18 cellular contexts compared by ENCODE assay signal in the genomic region with DNA sequence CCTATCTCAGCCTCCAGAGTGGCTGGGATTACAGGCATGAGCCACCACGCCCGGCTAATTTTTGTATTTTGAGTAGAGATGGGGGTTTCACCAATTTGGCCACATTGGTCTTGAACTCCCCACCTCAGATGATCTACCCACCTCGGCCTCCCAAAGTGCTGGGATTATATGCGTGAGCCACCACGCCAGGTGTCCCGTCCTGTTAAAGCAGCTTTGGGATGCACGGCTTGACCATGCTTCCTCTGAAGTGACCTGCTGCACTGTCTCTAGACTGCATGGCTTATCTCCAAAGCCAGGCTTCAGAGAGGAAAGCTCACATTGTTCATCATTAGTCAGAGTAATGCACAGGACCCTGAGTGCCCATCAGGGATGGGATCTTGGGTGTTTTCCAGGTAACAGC. TPM values are rescaled to one million over a fixed set of nuclear protein-coding genes. Genes with fewer than 3 reads are reported as not detected.
DNase-seq lines count a peak whose midpoint lies in the region; ATAC-seq and TF ChIP-seq lines count a peak whose summit lies in the region.
"Had no signal": no experiment of that assay in that cellular context is flagged by ENCODE, and none has a peak within 500 bp of the region (broad histone marks: within the 10 kb centered on the region; RNA-seq: fewer than 3 reads in every experiment).

No MANE protein-coding gene starts in this region.

- POLR2A ChIA-PET in SK-N-SH (lab: Yijun Ruan, JAX), result no interaction called here
- POLR2A ChIA-PET in naive thymus-derived CD8-positive, alpha-beta T cell (lab: Charles Lee), result interaction anchor here (0.9 to 7.5 kb wide), 7 partner anchors 12 to 96 kb away, joined by 3 to 108 read pairs (median 4); no protein-coding TSS in a partner anchor

- H2AFZ ChIP-seq in SK-N-SH (ENCODE audit: low read depth), result no peak overlapping the region
- H2AFZ ChIP-seq in GM23338, result no peak overlapping the region

- H3K27me3 Mint-ChIP-seq in GM23338 (ENCODE audit: insufficient read depth, low read depth, poor library complexity), result peaks cover 3% of the 10 kb centered on the region
- H3K27me3 Mint-ChIP-seq in activated naive CD8-positive, alpha-beta T cell, result no peaks in the 10 kb centered on the region
- H3K27me3 Mint-ChIP-seq in naive thymus-derived CD8-positive, alpha-beta T cell, result no peaks in the 10 kb centered on the region

- H3F3A ChIP-seq in SK-N-SH (replicated peaks; ENCODE audit: insufficient read depth), result no peaks in the 10 kb centered on the region
- no peaks in the 10 kb centered on the region for H3F3A ChIP-seq in GM23338 (replicated peaks; ENCODE audit: low read depth)

- H3K9ac ChIP-seq in SK-N-SH, result no peak overlapping the region

- no peak overlapping the region for H3K4me3 Mint-ChIP-seq in GM23338
- no peak overlapping the region for H3K4me3 Mint-ChIP-seq in activated naive CD8-positive, alpha-beta T cell
- H3K4me3 Mint-ChIP-seq in naive thymus-derived CD8-positive, alpha-beta T cell, result peak overlapping the region in 6 of 10 donors; percentile 43 to 78 (median 70)
- H3K4me3 Mint-ChIP-seq: brain, endodermal cell had no signal

- H3K36me3 Mint-ChIP-seq in GM23338 (ENCODE audit: low read depth), result peaks cover 14% of the 10 kb centered on the region; the same call in 2 of the 3 replicates
- peaks cover 22% of the 10 kb centered on the region for H3K36me3 Mint-ChIP-seq in activated naive CD8-positive, alpha-beta T cell
- H3K36me3 Mint-ChIP-seq in naive thymus-derived CD8-positive, alpha-beta T cell, result peaks cover 0 to 79% (median 13%) of the 10 kb centered on the region in 3 donors

- no peak overlapping the region for H3K4me2 ChIP-seq in SK-N-SH
- no peak overlapping the region for H3K4me2 ChIP-seq in GM23338

- H4K20me1 ChIP-seq in SK-N-SH (ENCODE audit: insufficient read depth) (no peaks in the 10 kb centered on the region), GM23338 (replicated peaks; ENCODE audit: insufficient read depth) (peaks cover 6% of the 10 kb centered on the region; the same call in 1 of the 2 replicates)

- H3K27ac Mint-ChIP-seq in GM23338, result no peak overlapping the region
- H3K27ac Mint-ChIP-seq in activated naive CD8-positive, alpha-beta T cell, result peak overlapping the region; percentile 100
- peak overlapping the region in 9 of 10 donors; percentile 88 to 98 (median 96) for H3K27ac Mint-ChIP-seq in naive thymus-derived CD8-positive, alpha-beta T cell

- TF ChIP-seq CTCF in SK-N-SH (IDR thresholded peaks at IDR 0.05), result no peak
- TF ChIP-seq CTCF in GM23338 (conservative IDR thresholded peaks at IDR 0.05; ENCODE audit: low read depth in 2 of 2), result no peak
- no peak for TF ChIP-seq CTCF in body of pancreas (IDR thresholded peaks at IDR 0.05)

- TF ChIP-seq EP300 in SK-N-SH (IDR thresholded peaks at IDR 0.05; ENCODE audit: borderline replicate concordance in 1 of 2, low read depth in 1 of 2, low read length in 1 of 2), result no peak; a peak in 1 of 4 replicates

- TF ChIP-seq POLR2A in body of pancreas (IDR thresholded peaks at IDR 0.05), result no peak

- H3K4me1 Mint-ChIP-seq in GM23338, result peaks cover 13% of the 10 kb centered on the region
- H3K4me1 Mint-ChIP-seq in activated naive CD8-positive, alpha-beta T cell (ENCODE audit: low read depth), result peaks cover 94% of the 10 kb centered on the region
- H3K4me1 Mint-ChIP-seq in naive thymus-derived CD8-positive, alpha-beta T cell, result peaks cover 54 to 98% (median 96%) of the 10 kb centered on the region in 4 donors
- H3K4me1 Mint-ChIP-seq: endodermal cell had no signal

- no peak overlapping the region for H3K4me3 ChIP-seq in SK-N-SH (ENCODE audit: low read depth in 2 of 2, low read length in 1 of 2)
- H3K4me3 ChIP-seq in GM23338, result no peak overlapping the region
- no peak overlapping the region for H3K4me3 ChIP-seq in body of pancreas
- H3K4me3 ChIP-seq: colonic mucosa, lung, skin epidermis, transverse colon had no signal

- H3K9me3 Mint-ChIP-seq in GM23338, result no peaks in the 10 kb centered on the region
- no peaks in the 10 kb centered on the region for H3K9me3 Mint-ChIP-seq in activated naive CD8-positive, alpha-beta T cell (ENCODE audit: low read depth)
- no peaks in the 10 kb centered on the region for H3K9me3 Mint-ChIP-seq in naive thymus-derived CD8-positive, alpha-beta T cell
- H3K9me3 Mint-ChIP-seq: brain, endodermal cell had no signal

- H3K36me3 ChIP-seq in SK-N-SH (replicated peaks in 1 of 2; ENCODE audit: control insufficient read depth in 1 of 2, insufficient read depth in 2 of 2, low read length in 1 of 2), result no peaks in the 10 kb centered on the region
- no peaks in the 10 kb centered on the region; the same call in 1 of the 2 replicates for H3K36me3 ChIP-seq in GM23338 (ENCODE audit: insufficient read depth)
- no peaks in the 10 kb centered on the region for H3K36me3 ChIP-seq in body of pancreas (replicated peaks in 1 of 2; ENCODE audit: insufficient read depth in 1 of 2, low read depth in 2 of 2)
- H3K36me3 ChIP-seq: colonic mucosa, transverse colon had no signal

- H3K79me2 ChIP-seq in SK-N-SH (ENCODE audit: insufficient read depth) (no peaks in the 10 kb centered on the region), GM23338 (replicated peaks; ENCODE audit: insufficient read depth) (peaks cover 42% of the 10 kb centered on the region)

- intact Hi-C loops in body of pancreas (cut with DNase I), result no loop called here

- H3K9me2 ChIP-seq in SK-N-SH (no peaks in the 10 kb centered on the region), GM23338 (ENCODE audit: insufficient read depth) (no peaks in the 10 kb centered on the region)

- DNase-seq in SK-N-SH, result no peak
- no peak for DNase-seq in GM23338 (ENCODE audit: low spot score)
- DNase-seq in naive thymus-derived CD8-positive, alpha-beta T cell, result no peak
- no peak for DNase-seq in body of pancreas
- no peak for DNase-seq in DMS114 treated with DMSO at 0.1 percent for 48 hours (lab: John Stamatoyannopoulos, UW; ENCODE audit: unreplicated experiment)
- DNase-seq: colonic mucosa; endodermal cell; KG1; NCI-H748 treated with DMSO at 0.1 percent for 48 hours; stimulated activated naive CD4-positive, alpha-beta T cell; transverse colon had no signal

- H3K27ac ChIP-seq in SK-N-SH (ENCODE audit: low read depth in 2 of 2, low read length in 1 of 2) (peak overlapping the region in 1 of 2 experiments; percentile 77; a peak in 2 of 4 replicates), GM23338 (ENCODE audit: low read depth) (peak overlapping the region; percentile 45; the same call in 1 of the 2 replicates), body of pancreas (no peak overlapping the region)
- H3K27ac ChIP-seq: 22Rv1, colonic mucosa, skin epidermis, transverse colon had no signal

- TF ChIP-seq RAD21 in SK-N-SH (IDR thresholded peaks at IDR 0.05; ENCODE audit: low read length), result no peak

- peaks cover 0 to 32% of the 10 kb centered on the region in 2 experiments; a peak in 1 of 4 replicates for H3K4me1 ChIP-seq in SK-N-SH (ENCODE audit: control insufficient read depth in 1 of 2, insufficient read depth in 2 of 2, low read depth in 1 of 2, low read length in 1 of 2)
- 0 out of 2 replicates have a peak, but pooled peaks cover 3% of the 10 kb centered on the region for H3K4me1 ChIP-seq in GM23338 (ENCODE audit: insufficient read depth)
- no peaks in the 10 kb centered on the region for H3K4me1 ChIP-seq in body of pancreas
- H3K4me1 ChIP-seq: colonic mucosa had no signal

- ATAC-seq in SK-N-SH treated with all-trans-retinoic acid at 6 μM for 48 hours (no peak; the same call in 2 of the 3 replicates), GM23338 (no peak), body of pancreas (no peak), GM21360 (IDR thresholded peaks at IDR 0.05; ENCODE audit: unreplicated experiment) (no peak)
- no peak for ATAC-seq in naive thymus-derived CD8-positive, alpha-beta T cell

- no peaks in the 10 kb centered on the region for H3K9me3 ChIP-seq in SK-N-SH
- no peaks in the 10 kb centered on the region for H3K9me3 ChIP-seq in body of pancreas
- H3K9me3 ChIP-seq: colonic mucosa, transverse colon had no signal

- CTCF ChIA-PET in SK-N-SH (lab: Yijun Ruan, JAX), result interaction anchor here (0.9 to 1.3 kb wide), 2 partner anchors 9 to 38 kb away, joined by 3 to 4 read pairs; no protein-coding TSS in a partner anchor

- WGBS in SK-N-SH (ENCODE audit: low lambda C conversion rate), result 83% methylated on average over 4 of the region's 7 CpGs
- WGBS in body of pancreas, 2 donors, result 85 to 98% methylated on average over 5 to 7 of the region's 7 CpGs

- H3K27me3 ChIP-seq in SK-N-SH (ENCODE audit: insufficient read depth) (no peaks in the 10 kb centered on the region), GM23338 (ENCODE audit: insufficient read depth) (no peaks in the 10 kb centered on the region), body of pancreas (no peaks in the 10 kb centered on the region)
- H3K27me3 ChIP-seq: colonic mucosa, transverse colon had no signal

TF ChIP-seq in SK-N-SH, 30 proteins besides CTCF, POLR2A, EP300 and RAD21:
- TF ChIP-seq GATA2 (CRISPR knock-in tag; IDR thresholded peaks at IDR 0.05) (peak; percentile 51), NFIC (IDR thresholded peaks at IDR 0.05; ENCODE audit: borderline replicate concordance) (no peak), RFX5 (IDR thresholded peaks at IDR 0.05; ENCODE audit: low read length) (no peak)

TF ChIP-seq in SK-N-SH treated with all-trans-retinoic acid at 6 μM for 48 hours, 23 proteins besides CTCF, POLR2A, EP300 and RAD21 (continues in another document):
- TF ChIP-seq TOX (CRISPR knock-in tag; IDR thresholded peaks at IDR 0.05; ENCODE audit: borderline replicate concordance) (no peak), BACH2 (CRISPR knock-in tag; IDR thresholded peaks at IDR 0.05; ENCODE audit: borderline replicate concordance) (no peak), ZC3H10 (CRISPR knock-in tag; IDR thresholded peaks at IDR 0.05) (no peak), ISL1 (CRISPR knock-in tag; IDR thresholded peaks at IDR 0.05) (no peak)

TF ChIP-seq in GM23338, 12 proteins besides CTCF, POLR2A, EP300 and RAD21 (continues in another document):
- TF ChIP-seq CREB1 (CRISPR knock-in tag; IDR thresholded peaks at IDR 0.05; ENCODE audit: low read depth) (no peak), JUNB (IDR thresholded peaks at IDR 0.05; ENCODE audit: unreplicated experiment) (no peak)
- TF ChIP-seq, protein P1, sequence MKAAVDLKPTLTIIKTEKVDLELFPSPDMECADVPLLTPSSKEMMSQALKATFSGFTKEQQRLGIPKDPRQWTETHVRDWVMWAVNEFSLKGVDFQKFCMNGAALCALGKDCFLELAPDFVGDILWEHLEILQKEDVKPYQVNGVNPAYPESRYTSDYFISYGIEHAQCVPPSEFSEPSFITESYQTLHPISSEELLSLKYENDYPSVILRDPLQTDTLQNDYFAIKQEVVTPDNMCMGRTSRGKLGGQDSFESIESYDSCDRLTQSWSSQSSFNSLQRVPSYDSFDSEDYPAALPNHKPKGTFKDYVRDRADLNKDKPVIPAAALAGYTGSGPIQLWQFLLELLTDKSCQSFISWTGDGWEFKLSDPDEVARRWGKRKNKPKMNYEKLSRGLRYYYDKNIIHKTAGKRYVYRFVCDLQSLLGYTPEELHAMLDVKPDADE (IDR thresholded peaks at IDR 0.05), result no peak

RNA-seq across cellular contexts. Expression of a gene that starts 45.4 kb away (rescaled TPM):
- polyA plus RNA-seq in SK-N-SH (2012; rRNA removed) (2.1 and 4.8 TPM in 2 replicates), GM23338 (2016; fragmentation: Nextera tagmentation; extraction: Ambion mirVana) (17.1 and 19.3 TPM in 2 replicates)
- 2.4 and 3.7 TPM in 2 replicates for polyA plus RNA-seq in SK-N-SH (2012; cell fraction: cytosol; rRNA removed)
- polyA plus RNA-seq in SK-N-SH (2012; cell fraction: nucleus; rRNA removed), result 12.9 and 17.9 TPM in 2 replicates
- total RNA-seq in GM23338 (2014; rRNA removed; shearing (Covaris generic)), result 48.0 and 63.0 TPM in 2 replicates
- total RNA-seq in naive thymus-derived CD8-positive, alpha-beta T cell, result 100 to 1,000 TPM; 565 to 573 TPM
- 100 to 1,000 TPM; 154 to 359 (median 176) TPM for polyA plus RNA-seq in naive thymus-derived CD8-positive, alpha-beta T cell
- total RNA-seq in body of pancreas, result 10 to 100 TPM; 15.6 to 18.1 TPM

Comparison
In these comparisons a context has a peak if more than half of its experiments do, and no peak if none do; other contexts are left out.
1. H3K4me3 Mint-ChIP-seq: peak in naive thymus-derived CD8-positive, alpha-beta T cell (6 of 10); none in GM23338 (single experiment) and activated naive CD8-positive, alpha-beta T cell (single experiment).